Comparison of ENCODE assay signal across 1 cellular context in genomic region chr19:3984908-3985642, GRCh38.
TF ChIP-seq lines count a peak whose summit lies in the region.

TSS of gene EEF2 (minus strand) at chr19:3985463. CDS start at chr19:3985380, 83 bp downstream.

TF ChIP-seq in A549, 52 proteins besides CTCF, POLR2A, EP300 and RAD21 (continued from another document):
- TF ChIP-seq REST (IDR thresholded peaks at IDR 0.05) (peak; percentile 16; the same call in 1 of the 2 replicates), SREBF2 (IDR thresholded peaks at IDR 0.05) (no peak), CHD2 (IDR thresholded peaks at IDR 0.05; ENCODE audit: low read length, partially characterized antibody) (no peak), PBX3 (IDR thresholded peaks at IDR 0.05) (peak; percentile 59), MAFK (IDR thresholded peaks at IDR 0.05; ENCODE audit: partially characterized antibody) (peak; percentile 93), CEBPB (IDR thresholded peaks at IDR 0.05) (no peak), KDM5A (IDR thresholded peaks at IDR 0.05) (no peak), CHD4 (IDR thresholded peaks at IDR 0.05; ENCODE audit: borderline replicate concordance) (no peak), HOXB13 (CRISPR knock-in tag; IDR thresholded peaks at IDR 0.05; ENCODE audit: low read depth) (no peak), ATOH8 (CRISPR knock-in tag; IDR thresholded peaks at IDR 0.05; ENCODE audit: low read depth) (no peak), HOXA7 (CRISPR knock-in tag; IDR thresholded peaks at IDR 0.05) (no peak), ZC3H11A (IDR thresholded peaks at IDR 0.05) (no peak), NFE2L2 (conservative IDR thresholded peaks at IDR 0.05; ENCODE audit: low read length) (no peak), FOXS1 (CRISPR knock-in tag; IDR thresholded peaks at IDR 0.05) (no peak; the same call in 1 of the 2 replicates), RCOR1 (IDR thresholded peaks at IDR 0.05; ENCODE audit: low read depth, low read length) (no peak), BCL3 (IDR thresholded peaks at IDR 0.05) (peak; percentile 98), NR3C1 (IDR thresholded peaks at IDR 0.05) (no peak), ZNF302 (CRISPR knock-in tag; IDR thresholded peaks at IDR 0.05) (no peak), EHF (CRISPR knock-in tag; IDR thresholded peaks at IDR 0.05) (no peak), RARB (CRISPR knock-in tag; IDR thresholded peaks at IDR 0.05) (no peak), MAZ (IDR thresholded peaks at IDR 0.05; ENCODE audit: borderline replicate concordance, low read depth, low read length) (peak; percentile 38; the same call in 1 of the 2 replicates), RNF2 (IDR thresholded peaks at IDR 0.05; ENCODE audit: borderline replicate concordance, low read depth) (no peak), ZSCAN20 (CRISPR knock-in tag; IDR thresholded peaks at IDR 0.05) (no peak), TFCP2L1 (CRISPR knock-in tag; IDR thresholded peaks at IDR 0.05) (no peak), CBX8 (IDR thresholded peaks at IDR 0.05) (no peak), HES2 (IDR thresholded peaks at IDR 0.05) (no peak), HMGXB4 (CRISPR knock-in tag; IDR thresholded peaks at IDR 0.05; ENCODE audit: borderline replicate concordance) (no peak), PHF8 (IDR thresholded peaks at IDR 0.05; ENCODE audit: borderline replicate concordance, low read depth) (peak; percentile 97), CBX2 (IDR thresholded peaks at IDR 0.05; ENCODE audit: borderline replicate concordance, low read depth) (no peak)
